ENCODE assay signal across 1 cellular context in genomic region chr9:89815061-89815902, GRCh38.
TF ChIP-seq lines count a peak whose summit lies in the region.

No MANE protein-coding gene starts in this region.

TF ChIP-seq in IMR-90, 13 proteins besides CTCF, POLR2A, EP300 and RAD21:
- no peak for TF ChIP-seq ELK1 (IDR thresholded peaks at IDR 0.05; ENCODE audit: borderline replicate concordance, low read depth, low read length)
- no peak for TF ChIP-seq NFE2L2 (IDR thresholded peaks at IDR 0.05; ENCODE audit: low read depth, low read length)
- no peak for TF ChIP-seq MXI1 (IDR thresholded peaks at IDR 0.05; ENCODE audit: borderline replicate concordance, low read depth, low read length)
- no peak for TF ChIP-seq USF2 (IDR thresholded peaks at IDR 0.05; ENCODE audit: low read depth, low read length)
- TF ChIP-seq RFX5 (IDR thresholded peaks at IDR 0.05; ENCODE audit: low read depth, low read length) = no peak
- TF ChIP-seq MAZ (IDR thresholded peaks at IDR 0.05; ENCODE audit: borderline replicate concordance, low read depth, low read length) = no peak
- TF ChIP-seq BHLHE40 (IDR thresholded peaks at IDR 0.05; ENCODE audit: low read depth, low read length) = no peak
- no peak for TF ChIP-seq FOS (IDR thresholded peaks at IDR 0.05; ENCODE audit: low read depth, low read length)
- no peak for TF ChIP-seq CHD1 (IDR thresholded peaks at IDR 0.05; ENCODE audit: low read depth, low read length)
- no peak for TF ChIP-seq CEBPB (IDR thresholded peaks at IDR 0.05; ENCODE audit: low read depth, low read length)
- TF ChIP-seq SMC3 (IDR thresholded peaks at IDR 0.05; ENCODE audit: low read depth, low read length) = no peak
- no peak for TF ChIP-seq RCOR1 (IDR thresholded peaks at IDR 0.05; ENCODE audit: insufficient replicate concordance, low read length)
- no peak for TF ChIP-seq MAFK (IDR thresholded peaks at IDR 0.05; ENCODE audit: low read depth, low read length)
